In genomic region chr7:84025332-84025927, GRCh38 we compare ENCODE assay signal across 12 cellular contexts.
DNase-seq lines count a peak whose midpoint lies in the region; ATAC-seq, FAIRE-seq and TF ChIP-seq lines count a peak whose summit lies in the region.
"Had no signal": no experiment of that assay in that cellular context is flagged by ENCODE, and none has a peak within 500 bp of the region (broad histone marks: within the 10 kb centered on the region; RNA-seq: fewer than 3 reads in every experiment).

No MANE protein-coding gene starts in this region.

- no peaks in the 10 kb centered on the region for H3K9me3 Mint-ChIP-seq in activated naive CD4-positive, alpha-beta T cell treated with anti-CD3 and anti-CD28 coated beads for 36 hours

- H3K27ac ChIP-seq in A673 (ENCODE audit: low read depth, low read length, poor library complexity, severe bottlenecking) (peak overlapping the region; percentile 47), breast epithelium (peak overlapping the region; percentile 19 to 38)
- H3K27ac ChIP-seq: skin epidermis had no signal

- BruUV-seq in A673 (replicated peaks; lab: Mats Ljungman, UMichigan), result no TSS peak

- no peak overlapping the region for H3K4me3 ChIP-seq in A673 (ENCODE audit: low read depth, low read length, poor library complexity, severe bottlenecking)
- H3K4me3 ChIP-seq in breast epithelium, result no peak overlapping the region
- H3K4me3 ChIP-seq: skin epidermis had no signal

- no peaks in the 10 kb centered on the region for H3K36me3 ChIP-seq in A673 (ENCODE audit: insufficient read depth, low read length, poor library complexity, severe bottlenecking)
- no peaks in the 10 kb centered on the region for H3K36me3 ChIP-seq in breast epithelium

- ATAC-seq in GM21423 (IDR thresholded peaks at IDR 0.05; ENCODE audit: unreplicated experiment), result no peak
- ATAC-seq: activated CD4-positive, CD25-positive, alpha-beta regulatory T cell treated with anti-CD3 and anti-CD28 coated beads, Interleukin-2, amount 50 U/mL, for 24 hours had no signal

- POLR2A ChIA-PET in A673 (lab: Charles Lee; ENCODE audit: low non-redundant PET), result interaction anchor here (0.6 kb wide), 1 partner anchor 8 kb away, joined by 3 read pairs; no protein-coding TSS in a partner anchor

- CTCF ChIA-PET in A673 (lab: Charles Lee), result no interaction called here
- CTCF ChIA-PET in activated naive CD4-positive, alpha-beta T cell treated with anti-CD3 and anti-CD28 coated beads for 36 hours (lab: Charles Lee), result no interaction called here

- H3K9me3 ChIP-seq in A673 (ENCODE audit: low read depth, low read length, poor library complexity, severe bottlenecking) (no peaks in the 10 kb centered on the region), breast epithelium (no peaks in the 10 kb centered on the region)

- DNase-seq in A673 (ENCODE audit: low spot score) (peak; percentile 80), HTR-8/SVneo (ENCODE audit: insufficient read length, low spot score) (peak; percentile 48), breast epithelium (ENCODE audit: low spot score in 2 of 2) (peak in 1 of 2 donors; percentile 28), left kidney (ENCODE audit: low read depth, low spot score) (peak; percentile 78), COR-L47 (lab: John Stamatoyannopoulos, UW) (no peak), SKM-1 treated with dmso at 0.1 percent for 144 hours (lab: John Stamatoyannopoulos, UW; ENCODE audit: unreplicated experiment) (no peak)
- DNase-seq in activated naive CD4-positive, alpha-beta T cell treated with anti-CD3 and anti-CD28 coated beads for 36 hours, result no peak
- DNase-seq: CD4-positive, CD25-positive, alpha-beta regulatory T cell; NCI-H1048 had no signal

- no peaks in the 10 kb centered on the region for H3K27me3 Mint-ChIP-seq in activated naive CD4-positive, alpha-beta T cell treated with anti-CD3 and anti-CD28 coated beads for 36 hours (ENCODE audit: low read depth)
- H3K27me3 Mint-ChIP-seq: CD4-positive, CD25-positive, alpha-beta regulatory T cell had no signal

- FAIRE-seq in HTR-8/SVneo (lab: Jason Lieb, UNC), result no peak

- intact Hi-C loops in A673 (cut with micrococcal nuclease; ENCODE audit: unreplicated experiment), result no loop called here
- intact Hi-C loops in breast epithelium (cut with DNase I; ENCODE audit: low total_unique reads), result no loop called here
- intact Hi-C loops in activated naive CD4-positive, alpha-beta T cell treated with anti-CD3 and anti-CD28 coated beads for 36 hours (cut with micrococcal nuclease), result no loop called here

- no peak overlapping the region for H3K27ac Mint-ChIP-seq in activated naive CD4-positive, alpha-beta T cell treated with anti-CD3 and anti-CD28 coated beads for 36 hours
- H3K27ac Mint-ChIP-seq: CD4-positive, CD25-positive, alpha-beta regulatory T cell had no signal

- H3K4me1 ChIP-seq in A673 (ENCODE audit: insufficient read depth, low read length, poor library complexity, severe bottlenecking), result peaks cover 36% of the 10 kb centered on the region
- no peaks in the 10 kb centered on the region for H3K4me1 ChIP-seq in breast epithelium

- TF ChIP-seq CTCF in A673 (conservative IDR thresholded peaks at IDR 0.05; ENCODE audit: low read depth, low read length) (no peak), breast epithelium (IDR thresholded peaks at IDR 0.05) (no peak)

- H3K4me3 Mint-ChIP-seq in activated naive CD4-positive, alpha-beta T cell treated with anti-CD3 and anti-CD28 coated beads for 36 hours, result no peak overlapping the region
- H3K4me3 Mint-ChIP-seq: CD4-positive, CD25-positive, alpha-beta regulatory T cell had no signal

- H3K27me3 ChIP-seq in A673 (replicated peaks; ENCODE audit: insufficient read depth, low read depth, low read length, poor library complexity), result no peaks in the 10 kb centered on the region
- no peaks in the 10 kb centered on the region for H3K27me3 ChIP-seq in breast epithelium

- no peaks in the 10 kb centered on the region for H3K4me1 Mint-ChIP-seq in activated naive CD4-positive, alpha-beta T cell treated with anti-CD3 and anti-CD28 coated beads for 36 hours (ENCODE audit: low read depth)
- H3K4me1 Mint-ChIP-seq: CD4-positive, CD25-positive, alpha-beta regulatory T cell had no signal

- no peak for TF ChIP-seq POLR2A in breast epithelium (IDR thresholded peaks at IDR 0.05)

- H3K36me3 Mint-ChIP-seq in activated naive CD4-positive, alpha-beta T cell treated with anti-CD3 and anti-CD28 coated beads for 36 hours (ENCODE audit: low read depth), result no peaks in the 10 kb centered on the region
- H3K36me3 Mint-ChIP-seq: CD4-positive, CD25-positive, alpha-beta regulatory T cell had no signal

Comparison
In these comparisons a context has a peak if more than half of its experiments do, and no peak if none do; other contexts are left out.
1. DNase-seq: peak in A673 (single experiment), HTR-8/SVneo (single experiment) and left kidney (single experiment); none in COR-L47 (single experiment), SKM-1 treated with dmso at 0.1 percent for 144 hours (single experiment) and activated naive CD4-positive, alpha-beta T cell treated with anti-CD3 and anti-CD28 coated beads for 36 hours (single experiment).